9 cellular contexts compared by ENCODE assay signal in the genomic region with DNA sequence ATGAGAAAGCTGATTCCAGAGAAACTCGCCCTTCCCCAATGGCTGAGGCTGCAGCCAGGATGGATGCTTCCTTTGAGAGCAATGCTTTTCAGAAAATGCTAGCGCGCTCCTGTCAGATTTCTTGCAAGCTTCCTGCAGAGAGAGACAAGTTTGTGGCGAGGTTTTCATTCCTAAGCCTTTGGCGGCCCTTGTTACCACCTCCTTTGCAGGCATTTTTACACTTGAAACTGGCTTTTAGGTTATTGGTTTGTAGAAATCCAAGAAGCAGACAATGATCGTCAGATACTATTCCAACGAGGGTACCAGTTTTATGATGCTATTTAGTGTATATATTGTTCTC. TPM values are rescaled to one million over a fixed set of nuclear protein-coding genes. Genes with fewer than 3 reads are reported as not detected.
A peak's percentile ranks its signal among the peaks of the same experiment; 100 is the strongest.
DNase-seq lines count a peak whose midpoint lies in the region; ATAC-seq and TF ChIP-seq lines count a peak whose summit lies in the region.
"Had no signal": no experiment of that assay in that cellular context is flagged by ENCODE, and none has a peak within 500 bp of the region (broad histone marks: within the 10 kb centered on the region; RNA-seq: fewer than 3 reads in every experiment).

No MANE protein-coding gene starts in this region.

- POLR2A ChIA-PET in activated CD8-positive, alpha-beta T cell treated with anti-CD3 and anti-CD28 coated beads for 36 hours (lab: Charles Lee) = no interaction called here

- H3K4me1 ChIP-seq in iPS DF 6.9 (ENCODE audit: control insufficient read depth, insufficient read depth, low read length) = no peaks in the 10 kb centered on the region

- no peak for ATAC-seq in activated CD8-positive, alpha-beta T cell treated with anti-CD3 and anti-CD28 coated beads for 36 hours
- ATAC-seq in stimulated activated effector memory CD8-positive, alpha-beta T cell treated with anti-CD3 and anti-CD28 coated beads, Interleukin-12 subunit alpha, Interleukin-12 subunit beta, amount 100 ng/mL, for 72 hours = no peak
- no peak for ATAC-seq in GM18868 (IDR thresholded peaks at IDR 0.05; ENCODE audit: unreplicated experiment)

- no CpG with 5 or more reads among the region's 7 CpGs for WGBS in iPS DF 6.9 (ENCODE audit: insufficient coverage, insufficient read length)

- H3K9me3 ChIP-seq in iPS DF 6.9 (ENCODE audit: control insufficient read depth, insufficient read depth, low read length) = no peaks in the 10 kb centered on the region

- H3K27ac ChIP-seq in iPS DF 6.9 (ENCODE audit: low read length) = no peak overlapping the region

- H3K4me3 Mint-ChIP-seq in activated CD4-positive, alpha-beta T cell treated with anti-CD3 and anti-CD28 coated beads, Interleukin-2, amount 10 ng/mL, durations not matched to agents 24 days and 14 days = peak overlapping the region; percentile 67
- H3K4me3 Mint-ChIP-seq in activated CD8-positive, alpha-beta T cell treated with anti-CD3 and anti-CD28 coated beads for 36 hours = peak overlapping the region; percentile 51
- peak overlapping the region; percentile 61 for H3K4me3 Mint-ChIP-seq in stimulated activated effector memory CD8-positive, alpha-beta T cell treated with anti-CD3 and anti-CD28 coated beads, Interleukin-12 subunit alpha, Interleukin-12 subunit beta, amount 100 ng/mL, for 72 hours

- H3K27me3 Mint-ChIP-seq in activated CD4-positive, alpha-beta T cell treated with anti-CD3 and anti-CD28 coated beads, Interleukin-2, amount 10 ng/mL, durations not matched to agents 24 days and 14 days = peaks cover 81% of the 10 kb centered on the region
- H3K27me3 Mint-ChIP-seq in activated CD8-positive, alpha-beta T cell treated with anti-CD3 and anti-CD28 coated beads for 36 hours = peaks cover 71% of the 10 kb centered on the region

- no peaks in the 10 kb centered on the region for H3K9me3 Mint-ChIP-seq in activated CD4-positive, alpha-beta T cell treated with anti-CD3 and anti-CD28 coated beads, Interleukin-2, amount 10 ng/mL, durations not matched to agents 24 days and 14 days
- no peaks in the 10 kb centered on the region for H3K9me3 Mint-ChIP-seq in activated CD8-positive, alpha-beta T cell treated with anti-CD3 and anti-CD28 coated beads for 36 hours
- no peaks in the 10 kb centered on the region for H3K9me3 Mint-ChIP-seq in stimulated activated effector memory CD8-positive, alpha-beta T cell treated with anti-CD3 and anti-CD28 coated beads, Interleukin-12 subunit alpha, Interleukin-12 subunit beta, amount 100 ng/mL, for 72 hours

- CTCF ChIA-PET in activated CD8-positive, alpha-beta T cell treated with anti-CD3 and anti-CD28 coated beads for 36 hours (lab: Charles Lee) = interaction anchor here (2.8 to 8.1 kb wide), 2 partner anchors 13 to 484 kb away, joined by 17 to 59 read pairs; no protein-coding TSS in a partner anchor

- peaks cover 31% of the 10 kb centered on the region for H3K27me3 ChIP-seq in iPS DF 6.9 (ENCODE audit: control insufficient read depth, insufficient read depth, low read length)

- peaks cover 16% of the 10 kb centered on the region for H3K4me1 Mint-ChIP-seq in activated CD4-positive, alpha-beta T cell treated with anti-CD3 and anti-CD28 coated beads, Interleukin-2, amount 10 ng/mL, durations not matched to agents 24 days and 14 days
- peaks cover 8% of the 10 kb centered on the region for H3K4me1 Mint-ChIP-seq in activated CD8-positive, alpha-beta T cell treated with anti-CD3 and anti-CD28 coated beads for 36 hours (ENCODE audit: low read depth)
- peaks cover 28% of the 10 kb centered on the region for H3K4me1 Mint-ChIP-seq in stimulated activated effector memory CD8-positive, alpha-beta T cell treated with anti-CD3 and anti-CD28 coated beads, Interleukin-12 subunit alpha, Interleukin-12 subunit beta, amount 100 ng/mL, for 72 hours

- intact Hi-C loops in activated CD4-positive, alpha-beta T cell treated with anti-CD3 and anti-CD28 coated beads, Interleukin-2, amount 10 ng/mL, durations not matched to agents 24 days and 14 days (cut with micrococcal nuclease) = loop anchor here (5.0 kb wide), 2 partner anchors 82 to 292 kb away; no protein-coding TSS in a partner anchor
- intact Hi-C loops in activated CD8-positive, alpha-beta T cell treated with anti-CD3 and anti-CD28 coated beads for 36 hours (cut with micrococcal nuclease) = loop anchor here (5.0 kb wide), 1 partner anchor 487 kb away; no protein-coding TSS in a partner anchor

- no peak for DNase-seq in activated CD4-positive, alpha-beta T cell treated with anti-CD3 and anti-CD28 coated beads, Interleukin-2, amount 10 ng/mL, durations not matched to agents 24 days and 14 days
- no peak for DNase-seq in activated CD4-positive, alpha-beta T cell treated with anti-CD3 and anti-CD28 coated beads for 48 hours
- no peak for DNase-seq in activated CD8-positive, alpha-beta T cell treated with anti-CD3 and anti-CD28 coated beads for 36 hours
- DNase-seq in iPS DF 6.9 (ENCODE audit: low read depth, low spot score) (no peak), HuH-7.5 (ENCODE audit: low spot score) (no peak), GM10266 (ENCODE audit: extremely low spot score) (no peak)
- DNase-seq in stimulated activated effector memory CD8-positive, alpha-beta T cell treated with anti-CD3 and anti-CD28 coated beads, Interleukin-12 subunit alpha, Interleukin-12 subunit beta, amount 100 ng/mL, for 72 hours (ENCODE audit: low spot score in 2 of 2) = no peak
- DNase-seq: activated CD4-positive, alpha-beta T cell treated with anti-CD3 and anti-CD28 coated beads for 1 hour had no signal

- TF ChIP-seq CTCF in activated CD8-positive, alpha-beta T cell treated with anti-CD3 and anti-CD28 coated beads for 36 hours (IDR thresholded peaks at IDR 0.05) = no peak
- no peak for TF ChIP-seq CTCF in GM10266 (IDR thresholded peaks at IDR 0.05; ENCODE audit: control insufficient read depth, insufficient read depth, low read depth, missing control alignments)

- peak overlapping the region; percentile 54; the same call in 1 of the 2 replicates for H3K4me3 ChIP-seq in iPS DF 6.9 (ENCODE audit: low read length)

- no peaks in the 10 kb centered on the region for H3K36me3 Mint-ChIP-seq in activated CD4-positive, alpha-beta T cell treated with anti-CD3 and anti-CD28 coated beads, Interleukin-2, amount 10 ng/mL, durations not matched to agents 24 days and 14 days (ENCODE audit: low read depth)
- no peaks in the 10 kb centered on the region for H3K36me3 Mint-ChIP-seq in activated CD8-positive, alpha-beta T cell treated with anti-CD3 and anti-CD28 coated beads for 36 hours (ENCODE audit: low read depth)
- H3K36me3 Mint-ChIP-seq in stimulated activated effector memory CD8-positive, alpha-beta T cell treated with anti-CD3 and anti-CD28 coated beads, Interleukin-12 subunit alpha, Interleukin-12 subunit beta, amount 100 ng/mL, for 72 hours = peaks cover 4% of the 10 kb centered on the region

- H3K36me3 ChIP-seq in iPS DF 6.9 (ENCODE audit: control insufficient read depth, insufficient read depth, low read length) = no peaks in the 10 kb centered on the region

- H3K27ac Mint-ChIP-seq in activated CD4-positive, alpha-beta T cell treated with anti-CD3 and anti-CD28 coated beads, Interleukin-2, amount 10 ng/mL, durations not matched to agents 24 days and 14 days = no peak overlapping the region
- H3K27ac Mint-ChIP-seq in activated CD8-positive, alpha-beta T cell treated with anti-CD3 and anti-CD28 coated beads for 36 hours = no peak overlapping the region
- no peak overlapping the region for H3K27ac Mint-ChIP-seq in stimulated activated effector memory CD8-positive, alpha-beta T cell treated with anti-CD3 and anti-CD28 coated beads, Interleukin-12 subunit alpha, Interleukin-12 subunit beta, amount 100 ng/mL, for 72 hours

RNA-seq across cellular contexts. Expression of gene FNDC1, which starts 1.1 kb away (rescaled TPM):
- not detected in 2 replicates for total RNA-seq in activated CD4-positive, alpha-beta T cell treated with anti-CD3 and anti-CD28 coated beads, Interleukin-2, amount 10 ng/mL, durations not matched to agents 24 days and 14 days
- not detected for total RNA-seq in activated CD8-positive, alpha-beta T cell treated with anti-CD3 and anti-CD28 coated beads for 36 hours
